ENCODE assay signal across 8 cellular contexts in genomic region chr11:66639814-66640183, GRCh38. TPM values are rescaled to one million over a fixed set of nuclear protein-coding genes. Genes with fewer than 3 reads are reported as not detected.
DNase-seq lines count a peak whose midpoint lies in the region; ATAC-seq, FAIRE-seq and TF ChIP-seq lines count a peak whose summit lies in the region.
"Not testable (repeated sequence)": the region's sequence is repeated elsewhere in the genome, so short reads cannot be mapped to it uniquely, and the experiment has no call there.

No MANE protein-coding gene starts in this region.

- H3K4me3 Mint-ChIP-seq in Calu3 (ENCODE audit: low read depth, unreplicated experiment): peak overlapping the region; percentile 83
- H3K4me3 Mint-ChIP-seq in activated B cell treated with CpG ODN at 0.5 μM for 24 hours: peak overlapping the region; percentile 99

- WGBS in GM12878 (ENCODE audit: insufficient coverage, insufficient replicate concordance, low lambda C conversion rate, missing lambda C conversion rate): 76% methylated on average over 10 of the region's 10 CpGs
- 47 to 52% methylated on average over 8 to 9 of the region's 10 CpGs for WGBS in esophagus, 2 donors
- WGBS in right lobe of liver (ENCODE audit: insufficient coverage, low coverage, low lambda C conversion rate, missing lambda C conversion rate): 55% methylated on average over 8 of the region's 10 CpGs
- WGBS in upper lobe of left lung, 2 donors: 52 to 62% methylated on average over 8 to 10 of the region's 10 CpGs

- POLR2A ChIA-PET in activated B cell treated with CpG ODN at 0.5 μM for 24 hours (lab: Charles Lee) (interaction anchor here (0.9 to 11.1 kb wide), 7 partner anchors 18 to 203 kb away, joined by 3 to 272 read pairs (median 17); partner anchors contain the start of genes ACTN3, RBM14, RBM4B and ZDHHC24), GM12878 (lab: Charles Lee) (interaction anchor here (0.5 to 4.3 kb wide), 4 partner anchors 15 to 46 kb away, joined by 3 to 105 read pairs (median 4); partner anchors contain the start of gene RBM14)

- not testable (repeated sequence) for H3K27me3 ChIP-seq in GM12878 (replicated peaks in 1 of 2; ENCODE audit: control insufficient read depth in 2 of 2, insufficient read depth in 2 of 2, low read length in 1 of 2); esophagus (ENCODE audit: control insufficient read depth in 1 of 2, insufficient read depth in 2 of 2, low read length in 2 of 2); right lobe of liver; upper lobe of left lung

- H3K27ac Mint-ChIP-seq in Calu3 (ENCODE audit: unreplicated experiment) (peak overlapping the region; percentile 94), activated B cell treated with CpG ODN at 0.5 μM for 24 hours (peak overlapping the region; percentile 98)

- H3K4me3 ChIP-seq in LNCaP clone FGC (ENCODE audit: low read depth, low read length): peak overlapping the region; percentile 89
- H3K4me3 ChIP-seq in GM12878: peak overlapping the region; percentile 90
- peak overlapping the region; percentile 96 to 100 for H3K4me3 ChIP-seq in esophagus (ENCODE audit: low read depth in 1 of 2, low read length in 2 of 2)
- peak overlapping the region; percentile 8 to 85 (median 12) for H3K4me3 ChIP-seq in right lobe of liver
- peak overlapping the region in 3 of 4 donors; percentile 72 to 85 (median 77) for H3K4me3 ChIP-seq in upper lobe of left lung

- H3K9me3 Mint-ChIP-seq in Calu3 (ENCODE audit: low read depth, unreplicated experiment); activated B cell treated with CpG ODN at 0.5 μM for 24 hours: not testable (repeated sequence)

- CTCF ChIA-PET in Calu3 (lab: Charles Lee): not testable (repeated sequence)
- CTCF ChIA-PET in activated B cell treated with CpG ODN at 0.5 μM for 24 hours (lab: Charles Lee) (interaction anchor here (4.3 kb wide), 1 partner anchor 38 kb away, joined by 29 read pairs; the partner anchor contains the start of gene RBM4B), GM12878 (lab: Yijun Ruan, JAX) (interaction anchor here (0.9 to 1.1 kb wide), 2 partner anchors 33 to 47 kb away, joined by 3 read pairs; no protein-coding TSS in a partner anchor)

- peaks cover 14% of the 10 kb centered on the region for H4K20me1 ChIP-seq in GM12878 (ENCODE audit: control insufficient read depth, insufficient read depth)

- not testable (repeated sequence) for TF ChIP-seq POLR2A in GM12878 (IDR thresholded peaks at IDR 0.05; ENCODE audit: low read depth, low read length); right lobe of liver (IDR thresholded peaks at IDR 0.05); upper lobe of left lung (IDR thresholded peaks at IDR 0.05)

- not testable (repeated sequence) for BruUV-seq in Calu3 (replicated peaks; lab: Mats Ljungman, UMichigan); GM12878 (replicated peaks; lab: Mats Ljungman, UMichigan)

- H3K9me3 ChIP-seq in GM12878 (replicated peaks; ENCODE audit: control insufficient read depth, insufficient read depth, low read length); esophagus (ENCODE audit: control insufficient read depth in 2 of 2, insufficient read depth in 1 of 2, low read depth in 1 of 2, low read length in 1 of 2); right lobe of liver; upper lobe of left lung: not testable (repeated sequence)

- peaks cover 69% of the 10 kb centered on the region for H3K4me1 Mint-ChIP-seq in Calu3 (ENCODE audit: low read depth, unreplicated experiment)
- H3K4me1 Mint-ChIP-seq in activated B cell treated with CpG ODN at 0.5 μM for 24 hours: peaks cover 74% of the 10 kb centered on the region

- in situ Hi-C loops in GM12878 (cut with MboI): not testable (repeated sequence)

- TF ChIP-seq EP300 in GM12878 (IDR thresholded peaks at IDR 0.05; ENCODE audit: borderline replicate concordance in 1 of 2, control insufficient read depth in 1 of 2, low read depth in 2 of 2, low read length in 2 of 2); upper lobe of left lung (IDR thresholded peaks at IDR 0.05): not testable (repeated sequence)

- FAIRE-seq in GM12878 (lab: Jason Lieb, UNC): not testable (repeated sequence)

- H3K9ac ChIP-seq in GM12878 (ENCODE audit: control insufficient read depth, insufficient read depth, low read length): peak overlapping the region; percentile 97

- not testable (repeated sequence) for H2AFZ ChIP-seq in GM12878 (ENCODE audit: control insufficient read depth, low read depth, low read length)

- not testable (repeated sequence) for DNase-seq in Calu3; LNCaP clone FGC (ENCODE audit: low read depth); activated B cell treated with CpG ODN at 0.5 μM for 24 hours; GM12878 (ENCODE audit: low read depth, low spot score); right lobe of liver; upper lobe of left lung
- peak; percentile 48 for DNase-seq in posterior vena cava (ENCODE audit: low spot score)

- H3K27ac ChIP-seq in GM12878 (ENCODE audit: control insufficient read depth, insufficient read depth); esophagus (ENCODE audit: low read depth in 2 of 2, low read length in 1 of 2); right lobe of liver: not testable (repeated sequence)
- peak overlapping the region in 1 of 4 donors; percentile 97 for H3K27ac ChIP-seq in upper lobe of left lung

- TF ChIP-seq RAD21 in GM12878 (IDR thresholded peaks at IDR 0.05; ENCODE audit: insufficient read depth, low read depth, low read length): not testable (repeated sequence)

- peak overlapping the region; percentile 70 for H3K4me2 ChIP-seq in GM12878 (ENCODE audit: control insufficient read depth, insufficient read depth)

- H3K4me1 ChIP-seq in GM12878 (ENCODE audit: control insufficient read depth, insufficient read depth, low read length): peaks cover 25% of the 10 kb centered on the region
- peaks cover 5 to 14% of the 10 kb centered on the region in 2 donors for H3K4me1 ChIP-seq in esophagus (ENCODE audit: control insufficient read depth in 2 of 2, insufficient read depth in 2 of 2, low read length in 1 of 2)
- peaks cover 0 to 45% (median 24%) of the 10 kb centered on the region in 4 donors for H3K4me1 ChIP-seq in right lobe of liver
- peaks cover 61 to 71% (median 64%) of the 10 kb centered on the region in 4 donors for H3K4me1 ChIP-seq in upper lobe of left lung

- H3K36me3 ChIP-seq in GM12878 (ENCODE audit: control insufficient read depth in 2 of 2, insufficient read depth in 2 of 2, low read length in 1 of 2): peaks cover 12 to 38% of the 10 kb centered on the region in 2 experiments
- H3K36me3 ChIP-seq in esophagus (ENCODE audit: control insufficient read depth in 2 of 2, insufficient read depth in 2 of 2, low read length in 1 of 2): peaks cover 14 to 18% of the 10 kb centered on the region in 2 donors
- H3K36me3 ChIP-seq in right lobe of liver: peaks cover 10 to 38% (median 14%) of the 10 kb centered on the region in 4 donors
- peaks cover 8 to 51% (median 36%) of the 10 kb centered on the region in 4 donors for H3K36me3 ChIP-seq in upper lobe of left lung

- H3K36me3 Mint-ChIP-seq in Calu3 (ENCODE audit: insufficient read depth, unreplicated experiment): peaks cover 89% of the 10 kb centered on the region
- peaks cover 69% of the 10 kb centered on the region for H3K36me3 Mint-ChIP-seq in activated B cell treated with CpG ODN at 0.5 μM for 24 hours (ENCODE audit: low read depth)

- intact Hi-C loops in Calu3 (cut with micrococcal nuclease; ENCODE audit: unreplicated experiment); GM12878 (cut with micrococcal nuclease; ENCODE audit: unreplicated experiment); right lobe of liver (cut with DNase I); posterior vena cava (cut with DNase I): not testable (repeated sequence)
- intact Hi-C loops in activated B cell treated with CpG ODN at 0.5 μM for 24 hours (cut with micrococcal nuclease): loop anchor here (2.0 kb wide), 1 partner anchor 19 kb away; no protein-coding TSS in a partner anchor

- ATAC-seq in activated B cell treated with CpG ODN at 0.5 μM for 24 hours (ENCODE audit: low read depth); GM12878; right lobe of liver; upper lobe of left lung (ENCODE audit: low FRiP score in 2 of 2): not testable (repeated sequence)

- not testable (repeated sequence) for H3K27me3 Mint-ChIP-seq in Calu3 (ENCODE audit: unreplicated experiment); activated B cell treated with CpG ODN at 0.5 μM for 24 hours

- TF ChIP-seq CTCF in Calu3 (IDR thresholded peaks at IDR 0.05; ENCODE audit: unreplicated experiment); LNCaP clone FGC (IDR thresholded peaks at IDR 0.05; ENCODE audit: control insufficient read depth, extremely low read depth, insufficient read depth); activated B cell treated with CpG ODN at 0.5 μM for 24 hours (IDR thresholded peaks at IDR 0.05); GM12878 (IDR thresholded peaks at IDR 0.05 in 2 of 3, conservative IDR thresholded peaks at IDR 0.05 in 1 of 3; ENCODE audit: control insufficient read depth in 2 of 3, extremely low read depth in 1 of 3, insufficient read depth in 1 of 3, low read depth in 3 of 3, low read length in 3 of 3); right lobe of liver (IDR thresholded peaks at IDR 0.05); upper lobe of left lung (IDR thresholded peaks at IDR 0.05): not testable (repeated sequence)

- RAD21 ChIA-PET in GM12878 (lab: Charles Lee; ENCODE audit: unreplicated experiment): interaction anchor here (2.0 to 2.1 kb wide), 2 partner anchors 38 to 49 kb away, joined by 4 to 6 read pairs; partner anchors contain the start of gene RBM4B

- SMC1A ChIA-PET in GM12878 (lab: Charles Lee; ENCODE audit: uncharacterized antibody, unreplicated experiment): interaction anchor here (1.3 to 3.6 kb wide), 7 partner anchors 8 to 128 kb away, joined by 3 to 21 read pairs (median 6); partner anchors contain the start of genes ACTN3, RBM4B and ZDHHC24

- H3K79me2 ChIP-seq in GM12878 (ENCODE audit: control insufficient read depth, insufficient read depth, low read length): peaks cover 83% of the 10 kb centered on the region

RNA-seq across cellular contexts. Expression of gene RBM4, which starts 1.3 kb away (rescaled TPM):
- 137 and 144 TPM in 2 replicates for total RNA-seq in Calu3 (2022)
- 197 and 202 TPM in 2 replicates for total RNA-seq in activated B cell treated with CpG ODN at 0.5 μM for 24 hours
- 142 and 143 TPM in 2 replicates for total RNA-seq in GM12878 (2013; cell fraction: nucleolus; rRNA removed)
- total RNA-seq in GM12878 (2014; rRNA removed): 98.9 and 105 TPM in 2 replicates
- 107 and 108 TPM in 2 replicates for total RNA-seq in GM12878 (2014; rRNA removed; fragmentation: Illumina TruSeq; extraction: Trizol)
- total RNA-seq in GM12878 (2021): 112 and 130 TPM in 2 replicates
- polyA plus RNA-seq in GM12878 (2011; ENCODE audit: low read depth): 132 TPM
- 170 and 175 TPM in 2 replicates for polyA plus RNA-seq in GM12878 (2011; rRNA removed)
- polyA plus RNA-seq in GM12878 (2011; cell fraction: cytosol; rRNA removed): 143 and 169 TPM in 2 replicates
- polyA plus RNA-seq in GM12878 (2011; cell fraction: nucleus; rRNA removed): 132 and 151 TPM in 2 replicates
- polyA plus RNA-seq in GM12878 (2012): 111 and 127 TPM in 2 replicates
- 115 and 121 TPM in 2 replicates for polyA plus RNA-seq in GM12878 (2014; fragmentation: Illumina TruSeq; extraction: Trizol)
- 100 to 1,000 TPM; 163 to 224 TPM for polyA plus RNA-seq in GM12878 (2014; fragmentation: Nextera tagmentation; extraction: Ambion mirVana)
- polyA plus RNA-seq in GM12878 (2014; rRNA removed): 128 and 135 TPM in 2 replicates
- 100 to 1,000 TPM; 141 to 144 TPM for polyA plus RNA-seq in GM12878 (2016; fragmentation: Nextera tagmentation; extraction: Ambion mirVana)
- 132 and 251 TPM in 2 replicates for polyA minus RNA-seq in GM12878 (2011; rRNA and poly(A)+ RNA removed)
- polyA minus RNA-seq in GM12878 (2011; cell fraction: cytosol; rRNA and poly(A)+ RNA removed): 37.8 and 46.9 TPM in 2 replicates
- polyA minus RNA-seq in GM12878 (2011; cell fraction: nucleus; rRNA and poly(A)+ RNA removed): 55.6 and 83.2 TPM in 2 replicates
- polyA plus RNA-seq in esophagus: 10 to 100 TPM; 54.6 to 80.8 TPM
- total RNA-seq in right lobe of liver: 10 to 100 TPM; 40.3 to 57.0 (median 48.4) TPM
- 10 to 100 TPM; 63.4 to 68.9 TPM for total RNA-seq in posterior vena cava
- 100 to 1,000 TPM in 2 of 6 donors, 10 to 100 TPM in 4; 62.4 to 103 (median 90.2) TPM for total RNA-seq in upper lobe of left lung

RNA-seq across cellular contexts. Expression of gene RBM14, which starts 23.4 kb away (rescaled TPM):
- total RNA-seq in Calu3 (2022): 102 and 107 TPM in 2 replicates
- total RNA-seq in activated B cell treated with CpG ODN at 0.5 μM for 24 hours: 147 and 160 TPM in 2 replicates
- 243 and 263 TPM in 2 replicates for total RNA-seq in GM12878 (2013; cell fraction: nucleolus; rRNA removed)
- total RNA-seq in GM12878 (2014; rRNA removed): 51.2 and 63.3 TPM in 2 replicates
- total RNA-seq in GM12878 (2014; rRNA removed; fragmentation: Illumina TruSeq; extraction: Trizol): 30.6 and 34.4 TPM in 2 replicates
- total RNA-seq in GM12878 (2021): 114 and 133 TPM in 2 replicates
- 22.8 TPM for polyA plus RNA-seq in GM12878 (2011; ENCODE audit: low read depth)
- 18.1 and 29.0 TPM in 2 replicates for polyA plus RNA-seq in GM12878 (2011; rRNA removed)
- 47.4 and 54.9 TPM in 2 replicates for polyA plus RNA-seq in GM12878 (2011; cell fraction: cytosol; rRNA removed)
- polyA plus RNA-seq in GM12878 (2011; cell fraction: nucleus; rRNA removed): 69.1 and 106 TPM in 2 replicates
- 39.7 and 50.2 TPM in 2 replicates for polyA plus RNA-seq in GM12878 (2012)
- polyA plus RNA-seq in GM12878 (2014; fragmentation: Illumina TruSeq; extraction: Trizol): 33.3 and 34.4 TPM in 2 replicates
- polyA plus RNA-seq in GM12878 (2014; fragmentation: Nextera tagmentation; extraction: Ambion mirVana): 10 to 100 TPM in 1 of 2 experiments, 1 to 10 TPM in 1; 5.4 to 16.1 TPM
- 54.6 and 59.2 TPM in 2 replicates for polyA plus RNA-seq in GM12878 (2014; rRNA removed)
- polyA plus RNA-seq in GM12878 (2016; fragmentation: Nextera tagmentation; extraction: Ambion mirVana): 100 to 1,000 TPM; 138 to 140 TPM
- polyA minus RNA-seq in GM12878 (2011; rRNA and poly(A)+ RNA removed): 24.4 and 42.8 TPM in 2 replicates
- polyA minus RNA-seq in GM12878 (2011; cell fraction: cytosol; rRNA and poly(A)+ RNA removed): 30.7 and 36.0 TPM in 2 replicates
- 45.9 and 78.7 TPM in 2 replicates for polyA minus RNA-seq in GM12878 (2011; cell fraction: nucleus; rRNA and poly(A)+ RNA removed)
- polyA plus RNA-seq in esophagus: 10 to 100 TPM; 20.6 to 34.2 TPM
- 10 to 100 TPM; 25.1 to 63.7 (median 27.4) TPM for total RNA-seq in right lobe of liver
- 10 to 100 TPM; 39.7 to 51.7 TPM for total RNA-seq in posterior vena cava
- total RNA-seq in upper lobe of left lung: 100 to 1,000 TPM in 1 of 6 donors, 10 to 100 TPM in 5; 45.7 to 114 (median 73.1) TPM

RNA-seq across cellular contexts. Expression of gene RBM4B, which starts 37.9 kb away (rescaled TPM):
- total RNA-seq in Calu3 (2022) (20.3 and 23.0 TPM in 2 replicates), activated B cell treated with CpG ODN at 0.5 μM for 24 hours (30.8 and 34.4 TPM in 2 replicates), GM12878 (2014; rRNA removed) (15.5 and 16.2 TPM in 2 replicates), GM12878 (2014; rRNA removed; fragmentation: Illumina TruSeq; extraction: Trizol) (16.4 and 17.2 TPM in 2 replicates), GM12878 (2021) (15.0 and 16.1 TPM in 2 replicates), right lobe of liver (1 to 10 TPM; 3.6 to 9.4 (median 6.9) TPM), posterior vena cava (10 to 100 TPM in 1 of 2 donors, 1 to 10 TPM in 1; 9.0 to 10.2 TPM), upper lobe of left lung (10 to 100 TPM in 4 of 6 donors, 1 to 10 TPM in 2; 7.3 to 27.2 (median 13.9) TPM)
- total RNA-seq in GM12878 (2013; cell fraction: nucleolus; rRNA removed): 27.5 and 32.5 TPM in 2 replicates
- polyA plus RNA-seq in GM12878 (2011; ENCODE audit: low read depth): 13.4 TPM
- polyA plus RNA-seq in GM12878 (2011; rRNA removed) (37.0 and 38.1 TPM in 2 replicates), GM12878 (2014; fragmentation: Illumina TruSeq; extraction: Trizol) (19.4 and 20.6 TPM in 2 replicates), GM12878 (2014; fragmentation: Nextera tagmentation; extraction: Ambion mirVana) (10 to 100 TPM; 17.2 to 23.8 TPM), GM12878 (2014; rRNA removed) (23.6 and 26.5 TPM in 2 replicates), GM12878 (2016; fragmentation: Nextera tagmentation; extraction: Ambion mirVana) (10 to 100 TPM; 28.1 to 36.8 TPM), esophagus (10 to 100 TPM; 12.0 to 12.8 TPM)
- 26.1 and 30.9 TPM in 2 replicates for polyA plus RNA-seq in GM12878 (2011; cell fraction: cytosol; rRNA removed)
- 38.9 and 44.5 TPM in 2 replicates for polyA plus RNA-seq in GM12878 (2011; cell fraction: nucleus; rRNA removed)
- 15.6 and 15.9 TPM in 2 replicates for polyA plus RNA-seq in GM12878 (2012)
- polyA minus RNA-seq in GM12878 (2011; rRNA and poly(A)+ RNA removed): 22.2 and 29.0 TPM in 2 replicates
- 6.8 and 9.6 TPM in 2 replicates for polyA minus RNA-seq in GM12878 (2011; cell fraction: cytosol; rRNA and poly(A)+ RNA removed)
- polyA minus RNA-seq in GM12878 (2011; cell fraction: nucleus; rRNA and poly(A)+ RNA removed): 12.5 and 15.0 TPM in 2 replicates

RNA-seq across cellular contexts. Expression of gene CCS, which starts 46.8 kb away (rescaled TPM):
- 33.2 and 34.2 TPM in 2 replicates for total RNA-seq in Calu3 (2022)
- 59.0 and 65.3 TPM in 2 replicates for total RNA-seq in activated B cell treated with CpG ODN at 0.5 μM for 24 hours
- total RNA-seq in GM12878 (2013; cell fraction: nucleolus; rRNA removed): 40.3 and 53.9 TPM in 2 replicates
- total RNA-seq in GM12878 (2014; rRNA removed): 35.8 and 40.6 TPM in 2 replicates
- total RNA-seq in GM12878 (2014; rRNA removed; fragmentation: Illumina TruSeq; extraction: Trizol): 25.3 and 25.8 TPM in 2 replicates
- total RNA-seq in GM12878 (2021): 33.8 and 35.3 TPM in 2 replicates
- 21.2 TPM for polyA plus RNA-seq in GM12878 (2011; ENCODE audit: low read depth)
- polyA plus RNA-seq in GM12878 (2011; rRNA removed): 10.9 and 15.7 TPM in 2 replicates
- 22.9 and 31.7 TPM in 2 replicates for polyA plus RNA-seq in GM12878 (2011; cell fraction: cytosol; rRNA removed)
- 64.7 and 70.2 TPM in 2 replicates for polyA plus RNA-seq in GM12878 (2011; cell fraction: nucleus; rRNA removed)
- 47.0 and 47.3 TPM in 2 replicates for polyA plus RNA-seq in GM12878 (2012)
- 7.0 and 20.5 TPM in 2 replicates for polyA plus RNA-seq in GM12878 (2014; fragmentation: Illumina TruSeq; extraction: Trizol)
- polyA plus RNA-seq in GM12878 (2014; fragmentation: Nextera tagmentation; extraction: Ambion mirVana): 1 to 10 TPM; 1.5 to 7.6 TPM
- 44.2 and 46.6 TPM in 2 replicates for polyA plus RNA-seq in GM12878 (2014; rRNA removed)
- 10 to 100 TPM; 41.9 to 44.1 TPM for polyA plus RNA-seq in GM12878 (2016; fragmentation: Nextera tagmentation; extraction: Ambion mirVana)
- polyA minus RNA-seq in GM12878 (2011; rRNA and poly(A)+ RNA removed): 12.5 and 20.3 TPM in 2 replicates
- 11.5 and 13.1 TPM in 2 replicates for polyA minus RNA-seq in GM12878 (2011; cell fraction: cytosol; rRNA and poly(A)+ RNA removed)
- polyA minus RNA-seq in GM12878 (2011; cell fraction: nucleus; rRNA and poly(A)+ RNA removed): 8.3 and 14.5 TPM in 2 replicates
- 10 to 100 TPM; 27.9 to 39.8 TPM for polyA plus RNA-seq in esophagus
- total RNA-seq in right lobe of liver: 10 to 100 TPM; 22.6 to 54.2 (median 34.3) TPM
- 10 to 100 TPM; 18.8 to 31.8 TPM for total RNA-seq in posterior vena cava
- total RNA-seq in upper lobe of left lung: 10 to 100 TPM; 24.3 to 82.8 (median 34.0) TPM

RNA-seq across cellular contexts. Expression of gene CCDC87, which starts 46.9 kb away (rescaled TPM):
- 0.91 and 1.0 TPM in 2 replicates for total RNA-seq in Calu3 (2022)
- 0.22 and 0.31 TPM in 2 replicates for total RNA-seq in activated B cell treated with CpG ODN at 0.5 μM for 24 hours
- total RNA-seq in GM12878 (2013; cell fraction: nucleolus; rRNA removed): 0.98 and 1.3 TPM in 2 replicates
- 0.17 TPM in 1 of 2 replicates, not detected in the other for total RNA-seq in GM12878 (2014; rRNA removed)
- total RNA-seq in GM12878 (2014; rRNA removed; fragmentation: Illumina TruSeq; extraction: Trizol): 0.09 TPM in 1 of 2 replicates, not detected in the other
- total RNA-seq in GM12878 (2021): 0.08 and 0.13 TPM in 2 replicates
- polyA plus RNA-seq in GM12878 (2011; ENCODE audit: low read depth): not detected
- polyA plus RNA-seq in GM12878 (2011; rRNA removed): 0.04 TPM in 1 of 2 replicates, not detected in the other
- polyA plus RNA-seq in GM12878 (2011; cell fraction: cytosol; rRNA removed): 0.02 and 0.09 TPM in 2 replicates
- 0.15 and 0.23 TPM in 2 replicates for polyA plus RNA-seq in GM12878 (2011; cell fraction: nucleus; rRNA removed)
- polyA plus RNA-seq in GM12878 (2012): 0.04 TPM in 1 of 2 replicates, not detected in the other
- 0.07 TPM in 1 of 2 replicates, not detected in the other for polyA plus RNA-seq in GM12878 (2014; fragmentation: Illumina TruSeq; extraction: Trizol)
- under 1 TPM in 1 of 2 experiments, not detected in 1; 0.02 TPM for polyA plus RNA-seq in GM12878 (2014; fragmentation: Nextera tagmentation; extraction: Ambion mirVana)
- polyA plus RNA-seq in GM12878 (2014; rRNA removed): not detected in 2 replicates
- under 1 TPM in 1 of 2 experiments, not detected in 1; 0.11 TPM for polyA plus RNA-seq in GM12878 (2016; fragmentation: Nextera tagmentation; extraction: Ambion mirVana)
- polyA minus RNA-seq in GM12878 (2011; rRNA and poly(A)+ RNA removed): 0.29 and 0.36 TPM in 2 replicates
- polyA minus RNA-seq in GM12878 (2011; cell fraction: cytosol; rRNA and poly(A)+ RNA removed): not detected in 2 replicates
- polyA minus RNA-seq in GM12878 (2011; cell fraction: nucleus; rRNA and poly(A)+ RNA removed): 0.48 and 0.86 TPM in 2 replicates
- polyA plus RNA-seq in esophagus: under 1 TPM; 0.09 to 0.12 TPM
- total RNA-seq in right lobe of liver: under 1 TPM in 5 of 6 experiments, not detected in 1; 0.07 to 0.37 (median 0.12) TPM
- total RNA-seq in posterior vena cava: under 1 TPM; 0.24 to 0.46 TPM
- 1 to 10 TPM in 1 of 6 donors, under 1 TPM in 4, not detected in 1; 0.20 to 4.2 (median 0.44) TPM for total RNA-seq in upper lobe of left lung

Comparison
In these comparisons a context has a peak if more than half of its experiments do, and no peak if none do; other contexts are left out.
1. H3K4me3 ChIP-seq: peak in every context shown above with its lines; median percentile 98 in esophagus; 90 in GM12878; 89 in LNCaP clone FGC; 77 in upper lobe of left lung; 12 in right lobe of liver.